31 cellular contexts compared by ENCODE assay signal in genomic region chr17:58533616-58534188, GRCh38. TPM values are rescaled to one million over a fixed set of nuclear protein-coding genes. Genes with fewer than 3 reads are reported as not detected.
DNase-seq lines count a peak whose midpoint lies in the region; ATAC-seq and TF ChIP-seq lines count a peak whose summit lies in the region.
"Had no signal": no experiment of that assay in that cellular context is flagged by ENCODE, and none has a peak within 500 bp of the region (broad histone marks: within the 10 kb centered on the region; RNA-seq: fewer than 3 reads in every experiment).

No MANE protein-coding gene starts in this region.

- H3K36me3 Mint-ChIP-seq in GM23338 (ENCODE audit: low read depth), result no peaks in the 10 kb centered on the region; the same call in 2 of the 3 replicates
- H3K36me3 Mint-ChIP-seq in mesothelial cell of epicardium, result no peaks in the 10 kb centered on the region
- H3K36me3 Mint-ChIP-seq: memory B cell, naive B cell had no signal

- H3K27me3 ChIP-seq in GM23338 (ENCODE audit: insufficient read depth) (0 out of 2 replicates have a peak, but pooled peaks cover 9% of the 10 kb centered on the region), suprapubic skin (no peaks in the 10 kb centered on the region)
- H3K27me3 ChIP-seq: adrenal gland, ovary, upper lobe of left lung had no signal

- TF ChIP-seq POLR2A in suprapubic skin (IDR thresholded peaks at IDR 0.05), result no peak

- H2AFZ ChIP-seq in GM23338, result peak overlapping the region; percentile 63; the same call in 1 of the 2 replicates

- no peaks in the 10 kb centered on the region for H3K36me3 ChIP-seq in GM23338 (ENCODE audit: insufficient read depth)
- H3K36me3 ChIP-seq in suprapubic skin, result no peaks in the 10 kb centered on the region
- H3K36me3 ChIP-seq: adrenal gland, heart right ventricle, ovary, upper lobe of left lung had no signal

- 80% methylated on average over 5 of the region's 5 CpGs for WGBS in suprapubic skin

- no peaks in the 10 kb centered on the region for H3F3A ChIP-seq in GM23338 (replicated peaks; ENCODE audit: low read depth)

- peaks cover 12% of the 10 kb centered on the region for H3K4me1 ChIP-seq in GM23338 (ENCODE audit: insufficient read depth)
- H3K4me1 ChIP-seq in suprapubic skin, result peaks cover 22% of the 10 kb centered on the region

- no peaks in the 10 kb centered on the region for H3K9me2 ChIP-seq in GM23338 (ENCODE audit: insufficient read depth)

- H3K4me3 ChIP-seq in GM23338 (no peak overlapping the region), suprapubic skin (no peak overlapping the region)
- H3K4me3 ChIP-seq: adrenal gland, GM12878, ovary, upper lobe of left lung had no signal

- no peak for TF ChIP-seq CTCF in GM23338 (conservative IDR thresholded peaks at IDR 0.05; ENCODE audit: low read depth in 2 of 2)
- TF ChIP-seq CTCF in mesothelial cell of epicardium (IDR thresholded peaks at IDR 0.05; ENCODE audit: unreplicated experiment), result no peak
- TF ChIP-seq CTCF in suprapubic skin (IDR thresholded peaks at IDR 0.05), result no peak

- H3K27ac ChIP-seq in GM23338 (ENCODE audit: low read depth) (no peak overlapping the region), suprapubic skin (no peak overlapping the region)
- H3K27ac ChIP-seq: KMS-11, ovary had no signal

- TF ChIP-seq EP300 in suprapubic skin (IDR thresholded peaks at IDR 0.05), result no peak

- ATAC-seq in GM23338, result no peak
- no peak for ATAC-seq in HG03139 (IDR thresholded peaks at IDR 0.05; ENCODE audit: unreplicated experiment)
- ATAC-seq: activated T-cell treated with anti-CD3 and anti-CD28 coated beads, Interleukin-2, amount 50 U/mL, for 72 hours; GM12878; heart right ventricle; left cardiac atrium had no signal

- H3K9me3 ChIP-seq in suprapubic skin, result no peaks in the 10 kb centered on the region
- H3K9me3 ChIP-seq: adrenal gland, heart right ventricle, ovary, upper lobe of left lung had no signal

- DNase-seq in GM23338 (ENCODE audit: low spot score), result no peak
- peak; percentile 54 for DNase-seq in cerebellar cortex (ENCODE audit: low spot score)
- no peak for DNase-seq in mesothelial cell of epicardium (ENCODE audit: low spot score in 2 of 2, unreplicated experiment in 2 of 2)
- peak; percentile 78 for DNase-seq in superior temporal gyrus (ENCODE audit: extremely low spot score)
- no peak for DNase-seq in suprapubic skin (ENCODE audit: low spot score in 2 of 2)
- no peak for DNase-seq in stimulated activated CD4-positive, alpha-beta T cell treated with anti-CD3 and anti-CD28 coated beads, Interleukin-1b, Interleukin-23, amount 100 ng/mL, for 48 hours
- DNase-seq: activated B cell treated with CpG ODN at 0.5 μM for 24 hours; activated CD4-positive, alpha-beta T cell treated with anti-CD3 and anti-CD28 coated beads, Interleukin-2, amount 50 U/mL, for 4 hours; activated naive CD4-positive, alpha-beta T cell; activated T-cell treated with anti-CD3 and anti-CD28 coated beads, Interleukin-2, amount 50 U/mL, for 72 hours; CD4-positive, CD25-positive, alpha-beta regulatory T cell; effector memory CD4-positive, alpha-beta T cell; erythroblast; heart right ventricle; left cardiac atrium; naive B cell; NCI-H1417; NCI-H2081; NCI-H2227 treated with DMSO at 0.1 percent for 48 hours; NCI-H526 treated with DMSO at 0.1 percent for 48 hours; ovary; Right ventricle myocardium superior; SW 1271; T-helper 9 cell; upper lobe of left lung had no signal

- H3K9me3 Mint-ChIP-seq in GM23338, result no peaks in the 10 kb centered on the region; the same call in 2 of the 3 replicates
- H3K9me3 Mint-ChIP-seq in mesothelial cell of epicardium, result no peaks in the 10 kb centered on the region
- H3K9me3 Mint-ChIP-seq: activated B cell treated with CpG ODN at 0.5 μM for 24 hours; activated T-cell treated with anti-CD3 and anti-CD28 coated beads, Interleukin-2, amount 50 U/mL, for 72 hours; CD4-positive, CD25-positive, alpha-beta regulatory T cell; memory B cell; naive B cell had no signal

- H3K4me2 ChIP-seq in GM23338, result no peak overlapping the region
- H3K4me2 ChIP-seq: KMS-11 had no signal

- H3K4me1 Mint-ChIP-seq in GM23338, result peaks cover 46% of the 10 kb centered on the region
- peaks cover 5% of the 10 kb centered on the region for H3K4me1 Mint-ChIP-seq in mesothelial cell of epicardium

- H3K27me3 Mint-ChIP-seq in GM23338 (ENCODE audit: insufficient read depth, low read depth, poor library complexity), result peaks cover 21% of the 10 kb centered on the region
- peaks cover 76% of the 10 kb centered on the region for H3K27me3 Mint-ChIP-seq in mesothelial cell of epicardium (ENCODE audit: low read depth)

- H3K4me3 Mint-ChIP-seq in GM23338 (no peak overlapping the region), mesothelial cell of epicardium (peak overlapping the region; percentile 18)
- H3K4me3 Mint-ChIP-seq: activated B cell treated with CpG ODN at 0.5 μM for 24 hours; activated T-cell treated with anti-CD3 and anti-CD28 coated beads, Interleukin-2, amount 50 U/mL, for 72 hours; memory B cell had no signal

- no peaks in the 10 kb centered on the region for H3K79me2 ChIP-seq in GM23338 (replicated peaks; ENCODE audit: insufficient read depth)

- H3K27ac Mint-ChIP-seq in GM23338 (no peak overlapping the region), mesothelial cell of epicardium (no peak overlapping the region)
- H3K27ac Mint-ChIP-seq: activated B cell treated with CpG ODN at 0.5 μM for 24 hours; activated T-cell treated with anti-CD3 and anti-CD28 coated beads, Interleukin-2, amount 50 U/mL, for 72 hours; memory B cell had no signal

- no peaks in the 10 kb centered on the region for H4K20me1 ChIP-seq in GM23338 (replicated peaks; ENCODE audit: insufficient read depth)

TF ChIP-seq in GM23338, 12 proteins besides CTCF, POLR2A, EP300 and RAD21 (continues in another document):
- TF ChIP-seq CREB1 (CRISPR knock-in tag; IDR thresholded peaks at IDR 0.05; ENCODE audit: low read depth), result no peak
- no peak for TF ChIP-seq EZH2phosphoT487 (IDR thresholded peaks at IDR 0.05; ENCODE audit: unreplicated experiment)
- no peak for TF ChIP-seq NANOG (IDR thresholded peaks at IDR 0.05; ENCODE audit: borderline replicate concordance)
- no peak for TF ChIP-seq REST (IDR thresholded peaks at IDR 0.05; ENCODE audit: unreplicated experiment)
- TF ChIP-seq ETS1 (IDR thresholded peaks at IDR 0.05), result no peak
- TF ChIP-seq ZNF331 (CRISPR knock-in tag; IDR thresholded peaks at IDR 0.05; ENCODE audit: low read depth), result no peak

RNA-seq across cellular contexts. Expression of gene MTMR4, which starts 19.3 kb away (rescaled TPM):
- 40.2 and 42.2 TPM in 2 replicates for total RNA-seq in GM23338 (2014; rRNA removed; shearing (Covaris generic))
- 8.8 and 11.1 TPM in 2 replicates for polyA plus RNA-seq in GM23338 (2016; fragmentation: Nextera tagmentation; extraction: Ambion mirVana)
- total RNA-seq in mesothelial cell of epicardium (73.1 to 76.8 TPM (median 74.4 TPM) in 3 replicates), suprapubic skin (10 to 100 TPM; 31.7 to 66.0 (median 53.4) TPM)

RNA-seq across cellular contexts. Expression of gene HSF5, which starts 45.5 kb away (rescaled TPM):
- 0.23 and 0.24 TPM in 2 replicates for total RNA-seq in GM23338 (2014; rRNA removed; shearing (Covaris generic))
- polyA plus RNA-seq in GM23338 (2016; fragmentation: Nextera tagmentation; extraction: Ambion mirVana), result not detected in 2 replicates
- total RNA-seq in mesothelial cell of epicardium (0.05 to 0.09 TPM in 2 of 3 replicates, not detected in the other), suprapubic skin (not detected)
- total RNA-seq: adrenal gland, H4, ovary, Right ventricle myocardium superior had no signal
- polyA plus RNA-seq: heart right ventricle had no signal

Comparison
In these comparisons a context has a peak if more than half of its experiments do, and no peak if none do; other contexts are left out.
1. DNase-seq: peak in cerebellar cortex (single experiment) and superior temporal gyrus (single experiment); none in GM23338 (single experiment), mesothelial cell of epicardium (0 of 2), suprapubic skin (0 of 2) and stimulated activated CD4-positive, alpha-beta T cell treated with anti-CD3 and anti-CD28 coated beads, Interleukin-1b, Interleukin-23, amount 100 ng/mL, for 48 hours (single experiment).